Comparison of ENCODE assay signal across 12 cellular contexts in the genomic region with DNA sequence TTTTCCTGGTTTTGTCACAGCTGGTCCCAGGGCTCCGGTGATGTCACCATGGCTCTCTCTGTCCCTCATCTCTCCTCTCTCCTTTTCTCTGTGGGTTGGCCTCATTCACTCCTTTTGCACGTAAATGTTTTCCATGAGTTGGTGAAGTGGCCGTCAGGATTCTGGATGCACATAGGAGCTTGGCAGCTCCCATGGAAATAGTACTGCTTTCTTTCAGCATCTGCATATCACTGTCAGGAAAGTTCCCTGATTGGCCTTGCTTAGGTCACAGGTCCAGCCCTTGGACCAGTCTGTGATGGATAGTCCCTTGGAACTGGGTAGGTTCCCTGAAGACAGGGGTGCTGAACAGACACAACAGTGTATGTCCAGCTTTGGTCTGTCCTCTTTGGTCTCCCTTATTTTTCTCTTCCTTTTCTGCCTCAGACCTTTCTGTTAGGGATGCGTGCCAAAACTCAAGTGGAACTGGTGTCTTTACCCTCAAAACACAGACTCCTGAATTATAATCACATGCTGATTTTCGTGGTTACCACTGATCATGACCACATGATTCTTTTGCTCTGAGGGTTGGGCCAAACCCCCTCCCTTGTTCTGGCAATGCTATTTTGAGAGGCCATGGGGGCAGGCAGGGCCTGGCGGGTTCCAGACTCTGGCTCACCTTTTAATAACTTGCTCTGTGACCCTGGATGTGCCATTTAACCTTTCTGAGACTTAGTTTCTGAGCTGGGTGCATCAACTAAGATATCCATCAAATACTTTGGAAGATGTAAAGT.
A peak's percentile ranks its signal among the peaks of the same experiment; 100 is the strongest.
DNase-seq lines count a peak whose midpoint lies in the region; ATAC-seq and TF ChIP-seq lines count a peak whose summit lies in the region.
"Had no signal": no experiment of that assay in that cellular context is flagged by ENCODE, and none has a peak within 500 bp of the region (broad histone marks: within the 10 kb centered on the region; RNA-seq: fewer than 3 reads in every experiment).

No MANE protein-coding gene starts in this region.

- CTCF ChIA-PET in CD8-positive, alpha-beta T cell (lab: Charles Lee), result no interaction called here

- no peaks in the 10 kb centered on the region for H3K9me3 Mint-ChIP-seq in CD8-positive, alpha-beta T cell
- H3K9me3 Mint-ChIP-seq in activated T-helper 17 cell treated with anti-CD3 and anti-CD28 coated beads, Interleukin-2, amount 50 U/mL, for 72 hours, result no peaks in the 10 kb centered on the region
- H3K9me3 Mint-ChIP-seq: CD4-positive, alpha-beta T cell had no signal

- no peak for ATAC-seq in CD8-positive, alpha-beta T cell
- ATAC-seq in GM18909 (IDR thresholded peaks at IDR 0.05; ENCODE audit: poor library complexity, unreplicated experiment) (peak; percentile 23), HG03432 (IDR thresholded peaks at IDR 0.05; ENCODE audit: unreplicated experiment) (no peak), GM18502 (IDR thresholded peaks at IDR 0.05; ENCODE audit: poor library complexity, unreplicated experiment) (no peak)
- no peak for ATAC-seq in activated T-helper 17 cell treated with anti-CD3 and anti-CD28 coated beads, Interleukin-2, amount 50 U/mL, for 72 hours (replicated peaks)

- no peaks in the 10 kb centered on the region for H3K36me3 ChIP-seq in CD8-positive, alpha-beta T cell (ENCODE audit: insufficient read depth, low read length)
- no peaks in the 10 kb centered on the region for H3K36me3 ChIP-seq in hepatocyte (replicated peaks; ENCODE audit: insufficient read depth, low read depth)

- WGBS in hepatocyte (ENCODE audit: low lambda C conversion rate, missing lambda C conversion rate), result 91% methylated on average over 6 of the region's 6 CpGs

- no peaks in the 10 kb centered on the region for H3K9me2 ChIP-seq in hepatocyte (replicated peaks; ENCODE audit: insufficient read depth)

- no peak overlapping the region for H3K4me3 Mint-ChIP-seq in CD8-positive, alpha-beta T cell
- no peak overlapping the region for H3K4me3 Mint-ChIP-seq in activated T-helper 17 cell treated with anti-CD3 and anti-CD28 coated beads, Interleukin-2, amount 50 U/mL, for 72 hours
- H3K4me3 Mint-ChIP-seq: CD4-positive, alpha-beta T cell had no signal

- H3K4me2 ChIP-seq in hepatocyte, result no peak overlapping the region

- H3K36me3 Mint-ChIP-seq in CD8-positive, alpha-beta T cell, result peaks cover 19% of the 10 kb centered on the region
- H3K36me3 Mint-ChIP-seq in activated T-helper 17 cell treated with anti-CD3 and anti-CD28 coated beads, Interleukin-2, amount 50 U/mL, for 72 hours (ENCODE audit: low read depth), result peaks cover 30% of the 10 kb centered on the region

- no peak overlapping the region for H2AFZ ChIP-seq in hepatocyte

- intact Hi-C loops in CD8-positive, alpha-beta T cell (cut with DNase I, micrococcal nuclease), result no loop called here

- TF ChIP-seq CTCF in CD8-positive, alpha-beta T cell (IDR thresholded peaks at IDR 0.05), result no peak
- no peak for TF ChIP-seq CTCF in hepatocyte (IDR thresholded peaks at IDR 0.05; ENCODE audit: poor library complexity)

- no peak overlapping the region for H3K27ac ChIP-seq in CD8-positive, alpha-beta T cell (ENCODE audit: low read depth, low read length)
- peak overlapping the region; percentile 52 for H3K27ac ChIP-seq in layer of hippocampus (ENCODE audit: low read depth, low read length)
- no peak overlapping the region for H3K27ac ChIP-seq in hepatocyte

- no peaks in the 10 kb centered on the region for H3K27me3 ChIP-seq in CD8-positive, alpha-beta T cell (ENCODE audit: insufficient read depth, low read length)
- H3K27me3 ChIP-seq in layer of hippocampus (ENCODE audit: control insufficient read depth, insufficient read depth, low read length), result no peaks in the 10 kb centered on the region
- H3K27me3 ChIP-seq in hepatocyte, result no peaks in the 10 kb centered on the region

- peaks cover 83% of the 10 kb centered on the region for H3K79me2 ChIP-seq in hepatocyte

- peaks cover 78% of the 10 kb centered on the region for H3K4me1 Mint-ChIP-seq in CD8-positive, alpha-beta T cell (ENCODE audit: low read depth)
- H3K4me1 Mint-ChIP-seq in activated T-helper 17 cell treated with anti-CD3 and anti-CD28 coated beads, Interleukin-2, amount 50 U/mL, for 72 hours, result peaks cover 51% of the 10 kb centered on the region

- DNase-seq in CD8-positive, alpha-beta T cell, result no peak
- DNase-seq in hepatocyte (ENCODE audit: low spot score), result no peak
- DNase-seq in activated CD4-positive, CD25-positive, alpha-beta regulatory T cell treated with anti-CD3 and anti-CD28 coated beads, Interleukin-2, amount 50 U/mL, for 72 hours, result no peak
- DNase-seq: activated CD8-positive, alpha-beta memory T cell treated with anti-CD3 and anti-CD28 coated beads for 24 hours; CD4-positive, alpha-beta T cell; NCI-H446; stimulated activated naive CD4-positive, alpha-beta T cell treated with Interleukin-2 at 50 U/mL for 16 hours had no signal

- no peak overlapping the region for H3K4me3 ChIP-seq in CD8-positive, alpha-beta T cell (ENCODE audit: low read depth, low read length)
- H3K4me3 ChIP-seq in hepatocyte, result no peak overlapping the region

- POLR2A ChIA-PET in CD8-positive, alpha-beta T cell (lab: Charles Lee), result no interaction called here

- H3K27me3 Mint-ChIP-seq in CD8-positive, alpha-beta T cell (ENCODE audit: low read depth), result no peaks in the 10 kb centered on the region
- no peaks in the 10 kb centered on the region for H3K27me3 Mint-ChIP-seq in activated T-helper 17 cell treated with anti-CD3 and anti-CD28 coated beads, Interleukin-2, amount 50 U/mL, for 72 hours
- H3K27me3 Mint-ChIP-seq: CD4-positive, alpha-beta T cell had no signal

- H3K27ac Mint-ChIP-seq in CD8-positive, alpha-beta T cell, result peak overlapping the region; percentile 8
- peak overlapping the region; percentile 8 for H3K27ac Mint-ChIP-seq in activated T-helper 17 cell treated with anti-CD3 and anti-CD28 coated beads, Interleukin-2, amount 50 U/mL, for 72 hours

- H3K4me1 ChIP-seq in CD8-positive, alpha-beta T cell (ENCODE audit: insufficient read depth, low read length), result peaks cover 51% of the 10 kb centered on the region
- peaks cover 30% of the 10 kb centered on the region for H3K4me1 ChIP-seq in hepatocyte (ENCODE audit: insufficient read depth)

- no peaks in the 10 kb centered on the region for H4K20me1 ChIP-seq in hepatocyte (ENCODE audit: insufficient read depth, poor library complexity, severe bottlenecking)

- H3K9me3 ChIP-seq in CD8-positive, alpha-beta T cell (ENCODE audit: low read length), result no peaks in the 10 kb centered on the region
- H3K9me3 ChIP-seq in hepatocyte (ENCODE audit: low read depth), result no peaks in the 10 kb centered on the region
